ENCODE assay signal across 9 cellular contexts in the genomic region with DNA sequence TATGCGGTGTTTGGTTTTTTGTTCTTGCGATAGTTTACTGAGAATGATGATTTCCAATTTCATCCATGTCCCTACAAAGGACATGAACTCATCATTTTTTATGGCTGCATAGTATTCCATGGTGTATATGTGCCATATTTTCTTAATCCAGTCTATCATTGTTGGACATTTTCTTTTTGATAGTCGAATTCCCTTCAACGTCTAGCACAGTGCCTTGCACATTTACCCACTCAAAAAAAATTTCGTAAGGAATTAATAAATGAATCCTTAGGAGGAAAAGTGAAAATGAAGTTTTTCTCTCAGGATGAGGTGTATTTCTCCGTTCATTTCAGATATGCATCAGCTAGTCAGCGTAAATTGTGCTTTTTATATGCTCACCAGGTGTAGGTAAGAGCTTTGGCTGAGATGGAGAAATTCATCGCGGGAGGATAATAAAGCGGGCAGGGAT. TPM values are rescaled to one million over a fixed set of nuclear protein-coding genes. Genes with fewer than 3 reads are reported as not detected.
DNase-seq lines count a peak whose midpoint lies in the region; ATAC-seq and TF ChIP-seq lines count a peak whose summit lies in the region.
"Not testable (repeated sequence)": the region's sequence is repeated elsewhere in the genome, so short reads cannot be mapped to it uniquely, and the experiment has no call there.
"Had no signal": no experiment of that assay in that cellular context is flagged by ENCODE, and none has a peak within 500 bp of the region (broad histone marks: within the 10 kb centered on the region; RNA-seq: fewer than 3 reads in every experiment).

No MANE protein-coding gene starts in this region.

- WGBS in sigmoid colon, 2 donors, result 11 to 14% methylated on average over 8 of the region's 10 CpGs

- not testable (repeated sequence) for H4K20me1 ChIP-seq in OCI-LY1 (ENCODE audit: insufficient read depth, low read length)

- not testable (repeated sequence) for ATAC-seq in activated CD8-positive, alpha-beta T cell treated with anti-CD3 and anti-CD28 coated beads, Interleukin-2, amount 10 ng/mL, durations not matched to agents 7 days and 5 days

- not testable (repeated sequence) for H3F3A ChIP-seq in OCI-LY1 (ENCODE audit: insufficient read depth, low read length)

- H3K79me2 ChIP-seq in OCI-LY1 (ENCODE audit: insufficient read depth, low read length), result peaks cover 25% of the 10 kb centered on the region

- not testable (repeated sequence) for H3K9me2 ChIP-seq in OCI-LY1 (ENCODE audit: low read depth, low read length)

- H3K4me3 Mint-ChIP-seq in activated CD8-positive, alpha-beta T cell treated with anti-CD3 and anti-CD28 coated beads, Interleukin-2, amount 10 ng/mL, durations not matched to agents 7 days and 5 days, result peak overlapping the region; percentile 97
- peak overlapping the region; percentile 93 for H3K4me3 Mint-ChIP-seq in glutamatergic neuron (ENCODE audit: unreplicated experiment)

- H3K9ac ChIP-seq in ES-I3 (ENCODE audit: low read depth, low read length) (peak overlapping the region; percentile 100; the same call in 1 of the 2 replicates), OCI-LY1 (ENCODE audit: low read length) (peak overlapping the region; percentile 93)

- intact Hi-C loops in sigmoid colon (cut with DNase I), result loop anchor here (5.0 kb wide), 1 partner anchor 384 kb away; no protein-coding TSS in a partner anchor
- intact Hi-C loops in vagina (cut with DNase I), result not testable (repeated sequence)

- TF ChIP-seq EP300 in sigmoid colon (IDR thresholded peaks at IDR 0.05), result not testable (repeated sequence)

- H3K4me3 ChIP-seq in OCI-LY1 (ENCODE audit: low read depth, low read length, poor library complexity, severe bottlenecking) (peak overlapping the region; percentile 98), cardiac fibroblast (replicated peaks in 1 of 2; ENCODE audit: low read depth in 2 of 2, low read length in 2 of 2) (peak overlapping the region; percentile 60 to 85), mononuclear cell (ENCODE audit: low read length) (peak overlapping the region; percentile 60), sigmoid colon (peak overlapping the region in 3 of 4 donors; percentile 66 to 72 (median 68)), vagina (peak overlapping the region; percentile 54 to 56)

- POLR2A ChIA-PET in activated CD8-positive, alpha-beta T cell treated with anti-CD3 and anti-CD28 coated beads, Interleukin-2, amount 10 ng/mL, durations not matched to agents 7 days and 5 days (lab: Charles Lee), result interaction anchor here (0.6 to 1.4 kb wide), 4 partner anchors 13 to 571 kb away, joined by 3 to 6 read pairs (median 4); a partner anchor contains a TSS

- TF ChIP-seq POLR2A in sigmoid colon (IDR thresholded peaks at IDR 0.05); vagina (IDR thresholded peaks at IDR 0.05): not testable (repeated sequence)

- not testable (repeated sequence) for H3K27ac ChIP-seq in OCI-LY1 (ENCODE audit: low read depth, low read length, poor library complexity, severe bottlenecking)
- H3K27ac ChIP-seq in sigmoid colon (peak overlapping the region; percentile 78 to 89 (median 82)), vagina (peak overlapping the region; percentile 79)

- H3K27ac Mint-ChIP-seq in activated CD8-positive, alpha-beta T cell treated with anti-CD3 and anti-CD28 coated beads, Interleukin-2, amount 10 ng/mL, durations not matched to agents 7 days and 5 days, result peak overlapping the region; percentile 93
- H3K27ac Mint-ChIP-seq in glutamatergic neuron (ENCODE audit: unreplicated experiment), result peak overlapping the region; percentile 90

- peaks cover 37% of the 10 kb centered on the region for H3K4me1 Mint-ChIP-seq in activated CD8-positive, alpha-beta T cell treated with anti-CD3 and anti-CD28 coated beads, Interleukin-2, amount 10 ng/mL, durations not matched to agents 7 days and 5 days (ENCODE audit: low read depth)
- peaks cover 29% of the 10 kb centered on the region for H3K4me1 Mint-ChIP-seq in glutamatergic neuron (ENCODE audit: low read depth, unreplicated experiment)

- peaks cover 33% of the 10 kb centered on the region for H3K36me3 Mint-ChIP-seq in activated CD8-positive, alpha-beta T cell treated with anti-CD3 and anti-CD28 coated beads, Interleukin-2, amount 10 ng/mL, durations not matched to agents 7 days and 5 days (ENCODE audit: low read depth)
- not testable (repeated sequence) for H3K36me3 Mint-ChIP-seq in glutamatergic neuron (ENCODE audit: unreplicated experiment)

- not testable (repeated sequence) for H3K27me3 ChIP-seq in OCI-LY1 (ENCODE audit: insufficient read depth, low read length); mononuclear cell (ENCODE audit: insufficient read depth, low read length); sigmoid colon; vagina

- not testable (repeated sequence) for H3K9me3 Mint-ChIP-seq in activated CD8-positive, alpha-beta T cell treated with anti-CD3 and anti-CD28 coated beads, Interleukin-2, amount 10 ng/mL, durations not matched to agents 7 days and 5 days (ENCODE audit: insufficient read depth)
- H3K9me3 Mint-ChIP-seq in glutamatergic neuron (ENCODE audit: unreplicated experiment), result peaks cover 30% of the 10 kb centered on the region

- peaks cover 20% of the 10 kb centered on the region for H3K27me3 Mint-ChIP-seq in activated CD8-positive, alpha-beta T cell treated with anti-CD3 and anti-CD28 coated beads, Interleukin-2, amount 10 ng/mL, durations not matched to agents 7 days and 5 days (ENCODE audit: low read depth)
- peaks cover 17% of the 10 kb centered on the region for H3K27me3 Mint-ChIP-seq in glutamatergic neuron (ENCODE audit: unreplicated experiment)

- H3K4me2 ChIP-seq in OCI-LY1 (ENCODE audit: low read length), result peak overlapping the region; percentile 90

- H3K4me1 ChIP-seq in ES-I3 (ENCODE audit: insufficient read depth, low read length) (peaks cover 20% of the 10 kb centered on the region), OCI-LY1 (ENCODE audit: insufficient read depth, low read length, severe bottlenecking) (peaks cover 23% of the 10 kb centered on the region), mononuclear cell (ENCODE audit: insufficient read depth, low read length) (peaks cover 18% of the 10 kb centered on the region), sigmoid colon (peaks cover 0 to 30% (median 19%) of the 10 kb centered on the region in 4 donors), vagina (peaks cover 39% of the 10 kb centered on the region)

- CTCF ChIA-PET in activated CD8-positive, alpha-beta T cell treated with anti-CD3 and anti-CD28 coated beads, Interleukin-2, amount 10 ng/mL, durations not matched to agents 7 days and 5 days (lab: Charles Lee), result interaction anchor here (0.9 to 3.4 kb wide), 3 partner anchors 32 to 36 kb away, joined by 3 to 16 read pairs (median 5); no protein-coding TSS in a partner anchor

- not testable (repeated sequence) for H3K36me3 ChIP-seq in ES-I3 (ENCODE audit: insufficient read depth, low read length); OCI-LY1 (ENCODE audit: insufficient read depth, low read length); sigmoid colon; vagina

- not testable (repeated sequence) for DNase-seq in activated CD8-positive, alpha-beta T cell treated with anti-CD3 and anti-CD28 coated beads, Interleukin-2, amount 10 ng/mL, durations not matched to agents 7 days and 5 days; cardiac fibroblast (ENCODE audit: low read depth in 2 of 2); glutamatergic neuron; sigmoid colon; vagina (ENCODE audit: extremely low spot score in 2 of 2)

- TF ChIP-seq CTCF in OCI-LY1 (IDR thresholded peaks at IDR 0.05; ENCODE audit: low read length); cardiac fibroblast (IDR thresholded peaks at IDR 0.05; ENCODE audit: low read depth, low read length); glutamatergic neuron (IDR thresholded peaks at IDR 0.05; ENCODE audit: partially characterized antibody, unreplicated experiment); sigmoid colon (IDR thresholded peaks at IDR 0.05); vagina (IDR thresholded peaks at IDR 0.05): not testable (repeated sequence)

- 0 out of 2 replicates have a peak overlapping the region, but pooled peaks have one; percentile 40 for H2AFZ ChIP-seq in OCI-LY1 (ENCODE audit: low read length)

- H3K9me3 ChIP-seq in ES-I3 (ENCODE audit: control insufficient read depth, insufficient read depth, low read length); OCI-LY1 (ENCODE audit: low read length); mononuclear cell (ENCODE audit: low read depth, low read length); sigmoid colon; vagina: not testable (repeated sequence)

RNA-seq across cellular contexts. Expression of a gene that starts 0.4 kb away (rescaled TPM):
- total RNA-seq in activated CD8-positive, alpha-beta T cell treated with anti-CD3 and anti-CD28 coated beads, Interleukin-2, amount 10 ng/mL, durations not matched to agents 7 days and 5 days, result 100 to 1,000 TPM; 195 to 201 TPM
- total RNA-seq in glutamatergic neuron (ENCODE audit: unreplicated experiment) (280 TPM), mononuclear cell (2.8 TPM), sigmoid colon (10 to 100 TPM; 15.8 to 37.7 (median 26.0) TPM), vagina (92.6 TPM)
- 10 to 100 TPM in 1 of 3 donors, 1 to 10 TPM in 2; 3.9 to 27.1 (median 7.8) TPM for polyA plus RNA-seq in sigmoid colon

RNA-seq across cellular contexts. Expression of a gene that starts 57.3 kb away (rescaled TPM):
- not detected for total RNA-seq in activated CD8-positive, alpha-beta T cell treated with anti-CD3 and anti-CD28 coated beads, Interleukin-2, amount 10 ng/mL, durations not matched to agents 7 days and 5 days
- not detected for total RNA-seq in glutamatergic neuron (ENCODE audit: unreplicated experiment)
- total RNA-seq in mononuclear cell, result not detected
- total RNA-seq in sigmoid colon, result 1 to 10 TPM in 1 of 4 donors, not detected in 3; 2.8 TPM
- polyA plus RNA-seq in sigmoid colon, result 100 to 1,000 TPM in 2 of 3 donors, 10 to 100 TPM in 1; 53.9 to 607 (median 276) TPM
- 22.8 TPM for total RNA-seq in vagina
- total RNA-seq: NCI-H460 had no signal
